In genomic region chr5:103122242-103122641, GRCh38 we compare ENCODE assay signal across 1 cellular context.
TF ChIP-seq lines count a peak whose summit lies in the region.

No MANE protein-coding gene starts in this region.

TF ChIP-seq in A549, 52 proteins besides CTCF, POLR2A, EP300 and RAD21:
- TF ChIP-seq MAFK (IDR thresholded peaks at IDR 0.05; ENCODE audit: partially characterized antibody): peak; percentile 56
- TF ChIP-seq HOXB5 (CRISPR knock-in tag; IDR thresholded peaks at IDR 0.05): no peak
